Comparison of ENCODE assay signal across 22 cellular contexts in genomic region chr11:1346669-1347390, GRCh38. TPM values are rescaled to one million over a fixed set of nuclear protein-coding genes. Genes with fewer than 3 reads are reported as not detected.
DNase-seq lines count a peak whose midpoint lies in the region; ATAC-seq and TF ChIP-seq lines count a peak whose summit lies in the region.
"Had no signal": no experiment of that assay in that cellular context is flagged by ENCODE, and none has a peak within 500 bp of the region (broad histone marks: within the 10 kb centered on the region; RNA-seq: fewer than 3 reads in every experiment).

No MANE protein-coding gene starts in this region.

- no peaks in the 10 kb centered on the region for H3K27me3 Mint-ChIP-seq in stimulated activated memory B cell treated with anti-CD40 and anti-IgM and Interleukin-4, amounts not matched to agents 10 μg/mL and 1 μg/mL and 100 μg/mL, for 72 hours

- ATAC-seq in omental fat pad (ENCODE audit: low FRiP score): no peak
- ATAC-seq in stimulated activated memory B cell treated with anti-CD40 and anti-IgM and Interleukin-4, amounts not matched to agents 10 μg/mL and 1 μg/mL and 100 μg/mL, for 72 hours: peak; percentile 58
- ATAC-seq: HCT116, HepG2 had no signal

- no peak overlapping the region for H3K27ac Mint-ChIP-seq in stimulated activated memory B cell treated with anti-CD40 and anti-IgM and Interleukin-4, amounts not matched to agents 10 μg/mL and 1 μg/mL and 100 μg/mL, for 72 hours

- H3K4me1 Mint-ChIP-seq in stimulated activated memory B cell treated with anti-CD40 and anti-IgM and Interleukin-4, amounts not matched to agents 10 μg/mL and 1 μg/mL and 100 μg/mL, for 72 hours: no peaks in the 10 kb centered on the region

- H3K4me3 Mint-ChIP-seq in stimulated activated memory B cell treated with anti-CD40 and anti-IgM and Interleukin-4, amounts not matched to agents 10 μg/mL and 1 μg/mL and 100 μg/mL, for 72 hours: no peak overlapping the region

- no peak for TF ChIP-seq CTCF in omental fat pad (IDR thresholded peaks at IDR 0.05)

- H3K36me3 Mint-ChIP-seq in stimulated activated memory B cell treated with anti-CD40 and anti-IgM and Interleukin-4, amounts not matched to agents 10 μg/mL and 1 μg/mL and 100 μg/mL, for 72 hours: no peaks in the 10 kb centered on the region

- DNase-seq in D341Med (ENCODE audit: low spot score) (peak; percentile 12), ecto neural progenitor cell (ENCODE audit: low spot score) (peak; percentile 29), omental fat pad (ENCODE audit: low spot score) (peak; percentile 11), cerebellar nuclear complex (lab: John Stamatoyannopoulos, UW) (no peak), UCSD-AML1 (lab: John Stamatoyannopoulos, UW; ENCODE audit: unreplicated experiment) (no peak), anterior cingulate cortex (lab: John Stamatoyannopoulos, UW) (no peak)
- DNase-seq: BE2C, Calu3, DMS153, DND-41, Karpas-422, NCI-H1092, NCI-H1417 treated with DMSO at 0.1 percent for 48 hours, NCI-H1694 treated with DMSO at 0.1 percent for 48 hours, NCI-H2081, NCI-H2227 treated with DMSO at 0.1 percent for 48 hours, NCI-H69, Right ventricle myocardium superior, RPMI8226 had no signal

- H3K9me3 Mint-ChIP-seq in stimulated activated memory B cell treated with anti-CD40 and anti-IgM and Interleukin-4, amounts not matched to agents 10 μg/mL and 1 μg/mL and 100 μg/mL, for 72 hours: no peaks in the 10 kb centered on the region

RNA-seq across cellular contexts. Expression of gene TOLLIP, which starts 37.4 kb away (rescaled TPM):
- total RNA-seq in omental fat pad: 10 to 100 TPM; 33.6 to 52.8 (median 39.9) TPM

RNA-seq across cellular contexts. Expression of gene BRSK2, which starts 42.9 kb away (rescaled TPM):
- 1 to 10 TPM in 1 of 4 donors, under 1 TPM in 2, not detected in 1; 0.72 to 1.6 (median 0.82) TPM for total RNA-seq in omental fat pad

Comparison
In these comparisons a context has a peak if more than half of its experiments do, and no peak if none do; other contexts are left out.
1. DNase-seq: peak in D341Med (single experiment), ecto neural progenitor cell (single experiment) and omental fat pad (single experiment); none in cerebellar nuclear complex (0 of 2), UCSD-AML1 (single experiment) and anterior cingulate cortex (0 of 58).